18 cellular contexts compared by ENCODE assay signal in genomic region chr17:14745122-14745521, GRCh38.
DNase-seq lines count a peak whose midpoint lies in the region; ATAC-seq lines count a peak whose summit lies in the region.
"Had no signal": no experiment of that assay in that cellular context is flagged by ENCODE, and none has a peak within 500 bp of the region (broad histone marks: within the 10 kb centered on the region; RNA-seq: fewer than 3 reads in every experiment).

No MANE protein-coding gene starts in this region.

- ATAC-seq in HG03457 (IDR thresholded peaks at IDR 0.05; ENCODE audit: unreplicated experiment) = no peak
- ATAC-seq: CD8-positive, alpha-beta T cell had no signal

- DNase-seq in GM04503 (ENCODE audit: low read depth) (peak; percentile 45), RPMI7951 (ENCODE audit: low read depth) (peak; percentile 81), fibroblast of gingiva (ENCODE audit: low read depth) (peak; percentile 50), stromal cell of bone marrow (ENCODE audit: low read depth) (peak; percentile 30), pons (ENCODE audit: low spot score) (no peak), amygdala (lab: John Stamatoyannopoulos, UW) (no peak)
- DNase-seq: activated CD4-positive, alpha-beta T cell treated with anti-CD3 and anti-CD28 coated beads, Interleukin-2, amount 50 U/mL, for 4 hours; activated naive CD4-positive, alpha-beta T cell treated with anti-CD3 and anti-CD28 coated beads, Interleukin-2, amount 50 U/mL, for 16 hours; activated T-cell treated with anti-CD3 and anti-CD28 coated beads, Interleukin-2, amount 50 U/mL, for 1 hour; CD8-positive, alpha-beta T cell; DND-41; hypothalamus; KBM-7; NCI-H1417; NCI-H2171 treated with DMSO at 0.1 percent for 48 hours; stimulated activated CD4-positive, alpha-beta T cell treated with anti-CD3 and anti-CD28 coated beads, Interleukin-15, amount 100 ng/mL, for 24 hours; stimulated activated naive B cell treated with anti-CD40 and anti-IgM and Interleukin-4, amounts not matched to agents 10 μg/mL and 1 μg/mL and 100 μg/mL, for 72 hours had no signal

Comparison
In these comparisons a context has a peak if more than half of its experiments do, and no peak if none do; other contexts are left out.
1. DNase-seq: peak in GM04503 (single experiment), RPMI7951 (single experiment), fibroblast of gingiva (single experiment) and stromal cell of bone marrow (single experiment); none in pons (single experiment) and amygdala (0 of 56).